Comparison of ENCODE assay signal across 9 cellular contexts in the genomic region with DNA sequence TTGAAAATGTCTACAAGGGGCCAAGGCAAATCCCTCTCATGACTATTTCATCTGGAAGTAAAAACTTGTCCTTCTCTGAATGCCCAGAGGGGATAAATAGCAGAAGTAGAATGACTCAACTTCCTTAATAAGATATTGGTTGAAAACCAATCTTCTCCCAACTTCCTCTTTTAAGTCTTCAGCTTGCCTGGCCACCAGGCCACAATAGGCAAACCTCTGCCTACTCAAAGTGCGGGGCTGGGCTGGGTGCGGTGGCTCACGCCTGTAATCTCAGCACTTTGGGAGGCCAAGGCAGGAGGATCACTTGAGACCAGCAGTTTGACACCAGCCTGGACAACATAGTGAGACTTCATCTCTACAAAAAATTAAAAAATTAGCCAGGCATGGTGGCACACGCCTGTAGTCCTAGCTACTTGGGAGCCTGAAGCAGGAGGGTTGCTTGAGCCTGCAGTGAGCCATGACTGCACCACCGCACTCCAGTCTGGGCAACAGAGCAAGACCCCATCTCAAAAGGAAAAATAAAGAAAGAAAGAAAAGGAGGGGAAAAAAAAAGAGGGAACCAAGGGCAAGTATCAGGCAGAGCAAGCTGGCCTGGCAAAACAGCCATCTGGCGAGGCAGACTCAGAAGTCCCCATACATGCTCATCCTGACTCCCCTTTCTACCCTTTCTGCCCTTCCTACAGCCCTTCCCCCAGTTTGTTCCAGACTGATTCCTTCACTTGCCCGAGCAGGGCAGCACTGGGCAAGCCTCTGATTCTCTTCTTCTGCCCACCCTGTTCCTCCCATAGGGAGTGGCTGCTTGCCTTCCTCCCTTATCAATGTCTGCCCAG. TPM values are rescaled to one million over a fixed set of nuclear protein-coding genes. Genes with fewer than 3 reads are reported as not detected.
DNase-seq lines count a peak whose midpoint lies in the region; ATAC-seq, FAIRE-seq and TF ChIP-seq lines count a peak whose summit lies in the region.
"Had no signal": no experiment of that assay in that cellular context is flagged by ENCODE, and none has a peak within 500 bp of the region (broad histone marks: within the 10 kb centered on the region; RNA-seq: fewer than 3 reads in every experiment).

No MANE protein-coding gene starts in this region.

- H3K4me3 Mint-ChIP-seq in activated CD4-positive, alpha-beta T cell treated with anti-CD3 and anti-CD28 coated beads, Interleukin-2, amount 10 ng/mL, durations not matched to agents 7 days and 5 days = no peak overlapping the region

- H3K9me3 Mint-ChIP-seq in activated CD4-positive, alpha-beta T cell treated with anti-CD3 and anti-CD28 coated beads, Interleukin-2, amount 10 ng/mL, durations not matched to agents 7 days and 5 days = no peaks in the 10 kb centered on the region

- peaks cover 52% of the 10 kb centered on the region for H3K4me1 ChIP-seq in foreskin keratinocyte
- peaks cover 90 to 100% (median 98%) of the 10 kb centered on the region in 4 donors for H3K4me1 ChIP-seq in stomach

- POLR2A ChIA-PET in activated CD4-positive, alpha-beta T cell treated with anti-CD3 and anti-CD28 coated beads, Interleukin-2, amount 10 ng/mL, durations not matched to agents 7 days and 5 days (lab: Charles Lee) = no interaction called here

- no peaks in the 10 kb centered on the region for H3K36me3 ChIP-seq in stomach

- no peak for TF ChIP-seq POLR2A in stomach (IDR thresholded peaks at IDR 0.05)

- 69 to 84% (median 80%) methylated on average over 7 of the region's 7 CpGs for WGBS in stomach, 5 donors

- ATAC-seq in foreskin keratinocyte (peak; percentile 31), HG02981 (IDR thresholded peaks at IDR 0.05; ENCODE audit: unreplicated experiment) (no peak)

- H3K4me3 ChIP-seq in stomach = no peak overlapping the region

- H3K27me3 ChIP-seq in foreskin keratinocyte (no peaks in the 10 kb centered on the region), stomach (no peaks in the 10 kb centered on the region)

- peaks cover 86% of the 10 kb centered on the region for H3K4me1 Mint-ChIP-seq in activated CD4-positive, alpha-beta T cell treated with anti-CD3 and anti-CD28 coated beads, Interleukin-2, amount 10 ng/mL, durations not matched to agents 7 days and 5 days

- DNase-seq in activated CD4-positive, alpha-beta T cell treated with anti-CD3 and anti-CD28 coated beads, Interleukin-2, amount 10 ng/mL, durations not matched to agents 7 days and 5 days = no peak
- no peak for DNase-seq in activated CD4-positive, alpha-beta T cell treated with anti-CD3 and anti-CD28 coated beads, Interleukin-2, amount 50 U/mL, for 4 hours
- DNase-seq in SKM-1 (lab: John Stamatoyannopoulos, UW; ENCODE audit: unreplicated experiment) (peak; percentile 94), foreskin keratinocyte (peak; percentile 54 to 76), stomach (no peak), RCC 7860 (ENCODE audit: low spot score) (no peak), NCI-H128 (lab: John Stamatoyannopoulos, UW; ENCODE audit: unreplicated experiment) (no peak)

- H3K9me3 ChIP-seq in stomach = no peaks in the 10 kb centered on the region

- CTCF ChIA-PET in activated CD4-positive, alpha-beta T cell treated with anti-CD3 and anti-CD28 coated beads, Interleukin-2, amount 10 ng/mL, durations not matched to agents 7 days and 5 days (lab: Charles Lee) = interaction anchor here (0.6 to 1.9 kb wide), 4 partner anchors 11 to 42 kb away, joined by 3 to 5 read pairs (median 3); no protein-coding TSS in a partner anchor

- no peak for TF ChIP-seq EP300 in stomach (IDR thresholded peaks at IDR 0.05)

- peaks cover 48% of the 10 kb centered on the region for H3K36me3 Mint-ChIP-seq in activated CD4-positive, alpha-beta T cell treated with anti-CD3 and anti-CD28 coated beads, Interleukin-2, amount 10 ng/mL, durations not matched to agents 7 days and 5 days (ENCODE audit: low read depth)

- H3K27ac Mint-ChIP-seq in activated CD4-positive, alpha-beta T cell treated with anti-CD3 and anti-CD28 coated beads, Interleukin-2, amount 10 ng/mL, durations not matched to agents 7 days and 5 days = peak overlapping the region; percentile 75

- H3K27me3 Mint-ChIP-seq in activated CD4-positive, alpha-beta T cell treated with anti-CD3 and anti-CD28 coated beads, Interleukin-2, amount 10 ng/mL, durations not matched to agents 7 days and 5 days = no peaks in the 10 kb centered on the region

- no peak for TF ChIP-seq CTCF in foreskin keratinocyte (conservative IDR thresholded peaks at IDR 0.05)
- TF ChIP-seq CTCF in stomach (IDR thresholded peaks at IDR 0.05) = no peak

- intact Hi-C loops in stomach (cut with DNase I; ENCODE audit: low total_unique reads) = no loop called here

- no peak for FAIRE-seq in RCC 7860 (lab: Jason Lieb, UNC)

- H3K27ac ChIP-seq in foreskin keratinocyte (no peak overlapping the region), stomach (peak overlapping the region; percentile 32 to 88 (median 85))

RNA-seq across cellular contexts. Expression of a gene that starts 20.6 kb away (rescaled TPM):
- total RNA-seq in activated CD4-positive, alpha-beta T cell treated with anti-CD3 and anti-CD28 coated beads, Interleukin-2, amount 10 ng/mL, durations not matched to agents 7 days and 5 days = 10 to 100 TPM; 25.8 to 26.0 TPM
- total RNA-seq in foreskin keratinocyte (4.5 and 6.4 TPM in 2 replicates), stomach (10 to 100 TPM in 2 of 5 donors, 1 to 10 TPM in 3; 1.2 to 17.7 (median 9.7) TPM)
- polyA plus RNA-seq in foreskin keratinocyte (4.8 and 7.1 TPM in 2 replicates), stomach (10 to 100 TPM in 1 of 3 donors, 1 to 10 TPM in 2; 6.3 to 11.0 (median 6.4) TPM)

RNA-seq across cellular contexts. Expression of a gene that starts 34.3 kb away (rescaled TPM):
- under 1 TPM; 0.27 to 0.67 TPM for total RNA-seq in activated CD4-positive, alpha-beta T cell treated with anti-CD3 and anti-CD28 coated beads, Interleukin-2, amount 10 ng/mL, durations not matched to agents 7 days and 5 days
- total RNA-seq in foreskin keratinocyte (not detected in 2 replicates), stomach (not detected)
- polyA plus RNA-seq in foreskin keratinocyte (not detected in 2 replicates), stomach (not detected)
- total RNA-seq: subcutaneous adipose tissue had no signal

Comparison
In these comparisons a context has a peak if more than half of its experiments do, and no peak if none do; other contexts are left out.
1. DNase-seq: peak in SKM-1 (single experiment) and foreskin keratinocyte (2 of 2); none in activated CD4-positive, alpha-beta T cell treated with anti-CD3 and anti-CD28 coated beads, Interleukin-2, amount 10 ng/mL, durations not matched to agents 7 days and 5 days (single experiment), activated CD4-positive, alpha-beta T cell treated with anti-CD3 and anti-CD28 coated beads, Interleukin-2, amount 50 U/mL, for 4 hours (0 of 2), stomach (single experiment), RCC 7860 (single experiment) and NCI-H128 (single experiment).